9 cellular contexts compared by ENCODE assay signal in the genomic region with DNA sequence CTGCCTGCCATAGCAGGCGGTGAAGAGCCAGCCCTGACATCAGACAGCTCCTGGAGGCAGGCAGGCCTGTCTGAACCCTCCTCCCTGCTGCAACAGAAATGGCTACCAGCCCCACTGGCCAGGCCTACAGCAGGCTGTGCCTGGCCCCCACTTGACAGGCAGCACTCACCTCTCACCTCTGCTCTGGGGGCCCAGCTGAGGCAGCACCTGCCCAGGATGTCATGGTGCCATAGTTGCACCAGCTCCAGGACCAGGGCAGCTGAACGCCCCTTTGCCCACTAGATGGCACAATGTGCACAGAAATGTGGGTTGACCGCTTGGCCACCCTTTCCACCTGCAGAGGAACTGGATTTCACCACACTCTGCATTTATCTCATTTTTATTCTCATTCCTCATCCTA. TPM values are rescaled to one million over a fixed set of nuclear protein-coding genes. Genes with fewer than 3 reads are reported as not detected.
A peak's percentile ranks its signal among the peaks of the same experiment; 100 is the strongest.
DNase-seq lines count a peak whose midpoint lies in the region; ATAC-seq and TF ChIP-seq lines count a peak whose summit lies in the region.
"Had no signal": no experiment of that assay in that cellular context is flagged by ENCODE, and none has a peak within 500 bp of the region (broad histone marks: within the 10 kb centered on the region; RNA-seq: fewer than 3 reads in every experiment).

No MANE protein-coding gene starts in this region.

- H2BK120ac ChIP-seq in mesendoderm (ENCODE audit: low read depth, low read length), result no peak overlapping the region

- POLR2A ChIA-PET in activated CD4-positive, alpha-beta memory T cell treated with anti-CD3 and anti-CD28 coated beads for 36 hours (lab: Charles Lee), result interaction anchor here (1.1 kb wide), 1 partner anchor 150 kb away, joined by 3 read pairs; a partner anchor contains a TSS

- no CpG with 5 or more reads among the region's 3 CpGs for WGBS in mesendoderm (ENCODE audit: extremely low coverage, insufficient coverage, low lambda C conversion rate)

- no peak overlapping the region for H2AK5ac ChIP-seq in mesendoderm (ENCODE audit: low read length)

- peak; percentile 57 to 91 (median 83) for TF ChIP-seq CTCF in dorsolateral prefrontal cortex (IDR thresholded peaks at IDR 0.05 in 54 of 56, conservative IDR thresholded peaks at IDR 0.05 in 2 of 56; ENCODE audit: low read depth in 1 of 56, partially characterized antibody in 56 of 56)

- CTCF ChIA-PET in activated CD4-positive, alpha-beta memory T cell treated with anti-CD3 and anti-CD28 coated beads for 36 hours (lab: Charles Lee), result interaction anchor here (0.6 to 3.4 kb wide), 28 partner anchors 9 to 453 kb away, joined by 3 to 41 read pairs (median 4); a partner anchor contains a TSS

- no peaks in the 10 kb centered on the region for H3K4me1 ChIP-seq in mesendoderm (ENCODE audit: control insufficient read depth, low read depth, low read length)

- H3K27ac ChIP-seq in dorsolateral prefrontal cortex (peak overlapping the region in 1 of 59 donors; percentile 8), mesendoderm (ENCODE audit: low read depth, low read length) (no peak overlapping the region)

- no peak overlapping the region for H2BK5ac ChIP-seq in mesendoderm (ENCODE audit: low read length)

- H3K9ac ChIP-seq in mesendoderm (ENCODE audit: low read length), result no peak overlapping the region

- no peaks in the 10 kb centered on the region for H3K27me3 Mint-ChIP-seq in activated CD4-positive, alpha-beta memory T cell treated with anti-CD3 and anti-CD28 coated beads for 36 hours
- H3K27me3 Mint-ChIP-seq: dendritic cell treated with granulocyte-macrophage colony-stimulating factor and Interleukin-4, amounts not matched to agents 40 ng/mL and 50 ng/mL, for 4 days had no signal

- no peak overlapping the region for H4K8ac ChIP-seq in mesendoderm (ENCODE audit: low read depth, low read length)

- H3K4me3 ChIP-seq in dorsolateral prefrontal cortex (no peak overlapping the region), mesendoderm (ENCODE audit: low read length) (no peak overlapping the region)

- H3K23ac ChIP-seq in mesendoderm (ENCODE audit: low read length), result no peak overlapping the region

- no peaks in the 10 kb centered on the region for H3K9me3 Mint-ChIP-seq in activated CD4-positive, alpha-beta memory T cell treated with anti-CD3 and anti-CD28 coated beads for 36 hours
- H3K9me3 Mint-ChIP-seq: dendritic cell treated with granulocyte-macrophage colony-stimulating factor and Interleukin-4, amounts not matched to agents 40 ng/mL and 50 ng/mL, for 4 days had no signal

- H4K5ac ChIP-seq in mesendoderm (ENCODE audit: low read length), result no peak overlapping the region

- intact Hi-C loops in activated CD4-positive, alpha-beta memory T cell treated with anti-CD3 and anti-CD28 coated beads for 36 hours (cut with micrococcal nuclease), result loop anchor here (1.0 to 5.0 kb wide), 3 partner anchors 55 to 242 kb away; no protein-coding TSS in a partner anchor
- intact Hi-C loops in dorsolateral prefrontal cortex (cut with DNase I), result loop anchor here (1.0 to 10.0 kb wide), 5 partner anchors 56 to 241 kb away; no protein-coding TSS in a partner anchor

- H3K18ac ChIP-seq in mesendoderm (ENCODE audit: low read length), result no peak overlapping the region

- H3K36me3 ChIP-seq in mesendoderm (ENCODE audit: control insufficient read depth, insufficient read depth, low read length), result peaks cover 2% of the 10 kb centered on the region

- H3K27me3 ChIP-seq in dorsolateral prefrontal cortex (no peaks in the 10 kb centered on the region), mesendoderm (ENCODE audit: insufficient read depth, low read length, poor library complexity) (no peaks in the 10 kb centered on the region)

- H3K4me2 ChIP-seq in mesendoderm (ENCODE audit: low read length), result no peak overlapping the region

- no peak overlapping the region for H3K56ac ChIP-seq in mesendoderm (ENCODE audit: low read length)

- peak; percentile 55 for ATAC-seq in HG02852 (IDR thresholded peaks at IDR 0.05; ENCODE audit: unreplicated experiment)

- no peaks in the 10 kb centered on the region for H3K79me2 ChIP-seq in mesendoderm (ENCODE audit: control insufficient read depth, insufficient read depth, low read length)

- H3K4ac ChIP-seq in mesendoderm (ENCODE audit: low read depth, low read length), result no peak overlapping the region

- H3K4me3 Mint-ChIP-seq in activated CD4-positive, alpha-beta memory T cell treated with anti-CD3 and anti-CD28 coated beads for 36 hours, result no peak overlapping the region
- H3K4me3 Mint-ChIP-seq: dendritic cell treated with granulocyte-macrophage colony-stimulating factor and Interleukin-4, amounts not matched to agents 40 ng/mL and 50 ng/mL, for 4 days had no signal

- H3K36me3 Mint-ChIP-seq in activated CD4-positive, alpha-beta memory T cell treated with anti-CD3 and anti-CD28 coated beads for 36 hours, result no peaks in the 10 kb centered on the region

- H3K79me1 ChIP-seq in mesendoderm (ENCODE audit: low read length), result no peaks in the 10 kb centered on the region

- DNase-seq in EL (peak; percentile 73), NCI-H69 (lab: John Stamatoyannopoulos, UW) (peak; percentile 76), dorsolateral prefrontal cortex (peak; percentile 54 to 84 (median 78)), mesendoderm (peak; percentile 60), NCI-H526 treated with DMSO at 0.1 percent for 48 hours (lab: John Stamatoyannopoulos, UW) (no peak)
- DNase-seq in activated CD4-positive, alpha-beta memory T cell treated with anti-CD3 and anti-CD28 coated beads for 36 hours, result peak; percentile 85
- DNase-seq in stimulated activated CD8-positive, alpha-beta memory T cell treated with anti-CD3 and anti-CD28 coated beads, Interleukin-2, amount 100 ng/mL, for 48 hours (ENCODE audit: low read depth in 2 of 2), result peak; percentile 43 to 66

- H3K27ac Mint-ChIP-seq in activated CD4-positive, alpha-beta memory T cell treated with anti-CD3 and anti-CD28 coated beads for 36 hours, result peak overlapping the region; percentile 18
- H3K27ac Mint-ChIP-seq: dendritic cell treated with granulocyte-macrophage colony-stimulating factor and Interleukin-4, amounts not matched to agents 40 ng/mL and 50 ng/mL, for 4 days had no signal

- H2BK15ac ChIP-seq in mesendoderm (replicated peaks; ENCODE audit: low read depth), result no peak overlapping the region

- H3K4me1 Mint-ChIP-seq in activated CD4-positive, alpha-beta memory T cell treated with anti-CD3 and anti-CD28 coated beads for 36 hours (ENCODE audit: low read depth), result no peaks in the 10 kb centered on the region

RNA-seq across cellular contexts. Expression of a gene that starts 30.6 kb away (rescaled TPM):
- 10 to 100 TPM; 49.5 to 50.1 TPM for total RNA-seq in activated CD4-positive, alpha-beta memory T cell treated with anti-CD3 and anti-CD28 coated beads for 36 hours
- total RNA-seq in dorsolateral prefrontal cortex, result 10 to 100 TPM; 16.9 to 35.7 (median 25.3) TPM
- polyA plus RNA-seq in mesendoderm (2013, experiment 1 of 2), result 90.4 TPM
- 90.0 TPM for polyA plus RNA-seq in mesendoderm (2013, experiment 2 of 2)

RNA-seq across cellular contexts. Expression of a gene that starts 30.7 kb away (rescaled TPM):
- 10 to 100 TPM; 11.6 to 13.0 TPM for total RNA-seq in activated CD4-positive, alpha-beta memory T cell treated with anti-CD3 and anti-CD28 coated beads for 36 hours
- total RNA-seq in dorsolateral prefrontal cortex, result 10 to 100 TPM; 42.4 to 95.8 (median 66.6) TPM
- 17.8 TPM for polyA plus RNA-seq in mesendoderm (2013, experiment 1 of 2)
- 17.9 TPM for polyA plus RNA-seq in mesendoderm (2013, experiment 2 of 2)
